ENCODE assay signal across 1 cellular context in genomic region chr7:31958216-31958615, GRCh38.
TF ChIP-seq lines count a peak whose summit lies in the region.

No MANE protein-coding gene starts in this region.

TF ChIP-seq in SK-N-SH treated with all-trans-retinoic acid at 6 μM for 48 hours, 23 proteins besides CTCF, POLR2A, EP300 and RAD21 (continued from another document):
- TF ChIP-seq ZC3H10 (CRISPR knock-in tag; IDR thresholded peaks at IDR 0.05) = no peak
- no peak for TF ChIP-seq ISL1 (CRISPR knock-in tag; IDR thresholded peaks at IDR 0.05)
- no peak for TF ChIP-seq ZNF70 (CRISPR knock-in tag; IDR thresholded peaks at IDR 0.05)
- TF ChIP-seq GLIS3 (CRISPR knock-in tag; IDR thresholded peaks at IDR 0.05) = no peak
- TF ChIP-seq PATZ1 (CRISPR knock-in tag; IDR thresholded peaks at IDR 0.05; ENCODE audit: borderline replicate concordance) = no peak
- no peak for TF ChIP-seq ZNF565 (CRISPR knock-in tag; conservative IDR thresholded peaks at IDR 0.05; ENCODE audit: low read depth)
- TF ChIP-seq PPARA (CRISPR knock-in tag; IDR thresholded peaks at IDR 0.05; ENCODE audit: borderline replicate concordance) = no peak
